ENCODE assay signal across 35 cellular contexts in the genomic region with DNA sequence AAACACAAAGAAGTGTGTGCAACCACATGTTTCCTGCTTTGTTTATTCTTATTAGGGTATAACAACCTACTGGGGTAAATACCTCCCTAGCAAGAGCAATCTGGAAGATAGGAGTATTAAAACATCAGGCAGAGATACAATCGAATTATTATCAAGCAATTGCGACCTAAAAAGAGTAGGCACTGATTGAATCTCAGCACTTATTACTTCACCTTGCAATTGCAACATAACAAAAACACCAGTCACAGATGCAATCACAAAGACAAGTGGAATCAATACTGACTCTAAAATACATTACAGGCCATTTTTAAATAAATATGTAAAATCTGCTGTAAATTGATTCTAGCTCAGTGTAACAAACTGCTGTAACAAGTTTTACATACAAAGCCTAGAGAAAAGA.
"Had no signal": no experiment of that assay in that cellular context is flagged by ENCODE, and none has a peak within 500 bp of the region (broad histone marks: within the 10 kb centered on the region; RNA-seq: fewer than 3 reads in every experiment).

No MANE protein-coding gene starts in this region.

- H3K27me3 ChIP-seq: adrenal gland, body of pancreas, esophagus squamous epithelium had no signal

- H3K36me3 Mint-ChIP-seq: activated naive CD8-positive, alpha-beta T cell treated with anti-CD3 and anti-CD28 coated beads for 36 hours had no signal

- DNase-seq: activated B cell treated with CpG ODN at 0.5 μM for 24 hours; activated CD4-positive, alpha-beta T cell treated with anti-CD3 and anti-CD28 coated beads for 48 hours; activated CD4-positive, alpha-beta T cell treated with anti-CD3 and anti-CD28 coated beads, Interleukin-2, amount 50 U/mL, for 1 hour; activated CD4-positive, alpha-beta T cell treated with anti-CD3 and anti-CD28 coated beads, Interleukin-2, amount 50 U/mL, for 48 hours; activated CD8-positive, alpha-beta memory T cell treated with anti-CD3 and anti-CD28 coated beads for 24 hours; activated CD8-positive, alpha-beta T cell treated with anti-CD3 and anti-CD28 coated beads for 36 hours; activated effector memory CD4-positive, alpha-beta T cell treated with Interleukin-2 at 50 U/mL for 16 hours; activated gamma-delta T cell treated with Interleukin-2 at 50 U/mL for 16 hours; activated naive CD4-positive, alpha-beta T cell treated with anti-CD3 and anti-CD28 coated beads, Interleukin-2, amount 50 U/mL, for 16 hours; activated naive CD4-positive, alpha-beta T cell treated with Interleukin-2 at 50 U/mL for 16 hours; activated naive CD8-positive, alpha-beta T cell treated with anti-CD3 and anti-CD28 coated beads for 36 hours; activated naive CD8-positive, alpha-beta T cell treated with anti-CD3 and anti-CD28 coated beads, Interleukin-2, amount 50 U/mL, for 24 hours; activated T-cell treated with anti-CD3 and anti-CD28 coated beads, Interleukin-2, amount 50 U/mL, for 4 hours; adrenal gland; amygdala; aorta; body of pancreas; caudate nucleus; cortex of kidney; dermis blood vessel endothelial cell; effector CD4-positive, alpha-beta T cell; effector memory CD8-positive, alpha-beta T cell; esophagus squamous epithelium; foreskin fibroblast; head of caudate nucleus; T-helper 1 cell; T-helper 17 cell; T1000; WERI-Rb-1 had no signal

- H3K4me1 ChIP-seq: adrenal gland, body of pancreas had no signal

- H3K27ac Mint-ChIP-seq: activated B cell treated with CpG ODN at 0.5 μM for 24 hours; activated CD8-positive, alpha-beta T cell treated with anti-CD3 and anti-CD28 coated beads for 36 hours; activated naive CD8-positive, alpha-beta T cell treated with anti-CD3 and anti-CD28 coated beads for 36 hours; activated naive CD8-positive, alpha-beta T cell treated with anti-CD3 and anti-CD28 coated beads, Interleukin-2, amount 50 U/mL, for 24 hours; activated T-helper 17 cell treated with anti-CD3 and anti-CD28 coated beads, Interleukin-2, amount 50 U/mL, for 72 hours; effector memory CD8-positive, alpha-beta T cell; T-helper 17 cell; T-helper 2 cell treated with Interferon-gamma antibody and Interleukin-4, amounts not matched to agents 5 μg/mL and 100 μg/mL, for 36 hours had no signal

- H3K27me3 Mint-ChIP-seq: activated B cell treated with CpG ODN at 0.5 μM for 24 hours; activated CD8-positive, alpha-beta T cell treated with anti-CD3 and anti-CD28 coated beads for 36 hours; activated T-helper 17 cell treated with anti-CD3 and anti-CD28 coated beads, Interleukin-2, amount 50 U/mL, for 72 hours; effector memory CD8-positive, alpha-beta T cell; T-helper 17 cell had no signal

- H3K4me3 ChIP-seq: adrenal gland, body of pancreas, esophagus squamous epithelium had no signal

- H3K9me3 ChIP-seq: adrenal gland, esophagus squamous epithelium had no signal

- H3K27ac ChIP-seq: adrenal gland, body of pancreas, epithelial cell of prostate, esophagus squamous epithelium, WERI-Rb-1 had no signal

- H3K4me3 Mint-ChIP-seq: activated B cell treated with CpG ODN at 0.5 μM for 24 hours; activated CD8-positive, alpha-beta T cell treated with anti-CD3 and anti-CD28 coated beads for 36 hours; activated naive CD8-positive, alpha-beta T cell treated with anti-CD3 and anti-CD28 coated beads for 36 hours; activated naive CD8-positive, alpha-beta T cell treated with anti-CD3 and anti-CD28 coated beads, Interleukin-2, amount 50 U/mL, for 24 hours; activated T-cell treated with anti-CD3 and anti-CD28 coated beads, Interleukin-2, amount 50 U/mL, for 4 hours; activated T-helper 17 cell treated with anti-CD3 and anti-CD28 coated beads, Interleukin-2, amount 50 U/mL, for 72 hours; effector memory CD8-positive, alpha-beta T cell; T-helper 17 cell; T-helper 2 cell treated with Interferon-gamma antibody and Interleukin-4, amounts not matched to agents 5 μg/mL and 100 μg/mL, for 36 hours had no signal

- H3K4me1 Mint-ChIP-seq: activated naive CD8-positive, alpha-beta T cell treated with anti-CD3 and anti-CD28 coated beads for 36 hours; activated T-helper 17 cell treated with anti-CD3 and anti-CD28 coated beads, Interleukin-2, amount 50 U/mL, for 72 hours; T-helper 17 cell had no signal

- H3K9me3 Mint-ChIP-seq: activated B cell treated with CpG ODN at 0.5 μM for 24 hours; activated CD8-positive, alpha-beta T cell treated with anti-CD3 and anti-CD28 coated beads for 36 hours; activated naive CD8-positive, alpha-beta T cell treated with anti-CD3 and anti-CD28 coated beads for 36 hours; activated naive CD8-positive, alpha-beta T cell treated with anti-CD3 and anti-CD28 coated beads, Interleukin-2, amount 50 U/mL, for 24 hours; activated T-helper 17 cell treated with anti-CD3 and anti-CD28 coated beads, Interleukin-2, amount 50 U/mL, for 72 hours; T-helper 2 cell treated with Interferon-gamma antibody and Interleukin-4, amounts not matched to agents 5 μg/mL and 100 μg/mL, for 36 hours had no signal

- H3K36me3 ChIP-seq: adrenal gland, esophagus squamous epithelium, WERI-Rb-1 had no signal

- ATAC-seq: activated CD4-positive, CD25-positive, alpha-beta regulatory T cell treated with anti-CD3 and anti-CD28 coated beads, Interleukin-2, amount 50 U/mL, for 24 hours; activated CD8-positive, alpha-beta T cell treated with anti-CD3 and anti-CD28 coated beads for 36 hours; activated naive CD8-positive, alpha-beta T cell treated with anti-CD3 and anti-CD28 coated beads, Interleukin-2, amount 50 U/mL, for 24 hours; activated T-cell treated with anti-CD3 and anti-CD28 coated beads, Interleukin-2, amount 50 U/mL, for 4 hours; activated T-helper 17 cell treated with anti-CD3 and anti-CD28 coated beads, Interleukin-2, amount 50 U/mL, for 72 hours; body of pancreas; effector memory CD8-positive, alpha-beta T cell; T-helper 17 cell had no signal

- FAIRE-seq: colon, frontal cortex had no signal
